Comparison of ENCODE assay signal across 22 cellular contexts in the genomic region with DNA sequence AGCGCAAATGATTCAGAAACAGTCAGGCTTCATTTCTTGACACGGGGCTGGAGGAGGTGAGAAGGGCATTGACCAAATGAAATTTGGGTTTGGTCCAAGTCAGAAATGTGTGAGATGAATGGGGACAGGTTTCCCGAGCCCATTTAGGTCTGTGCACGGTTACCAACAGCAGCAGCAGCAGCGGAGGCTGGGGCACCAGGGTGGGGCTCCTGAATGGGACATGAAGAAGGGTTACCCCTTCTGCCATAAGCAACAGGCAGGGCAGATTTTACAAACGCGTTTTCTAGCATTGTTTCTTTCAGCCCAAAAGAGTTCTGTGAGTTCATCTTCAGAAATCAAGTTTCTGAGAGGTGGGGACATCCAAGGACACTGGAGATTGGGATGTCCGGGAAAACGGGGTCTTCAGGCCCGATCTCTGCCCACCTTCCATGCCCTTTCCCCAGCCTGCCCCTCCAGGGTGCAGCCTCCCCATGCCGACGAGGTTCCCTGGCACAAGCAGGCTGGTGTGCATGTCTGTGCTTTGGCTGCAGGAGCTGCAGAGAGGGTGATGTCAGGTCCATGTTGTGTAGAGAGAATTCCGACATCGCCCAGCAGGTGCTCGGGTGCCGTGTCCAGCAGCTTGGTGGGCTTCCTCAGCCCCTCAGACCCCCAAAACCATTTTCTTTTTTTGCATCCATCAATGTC.
DNase-seq lines count a peak whose midpoint lies in the region; ATAC-seq and TF ChIP-seq lines count a peak whose summit lies in the region.
"Had no signal": no experiment of that assay in that cellular context is flagged by ENCODE, and none has a peak within 500 bp of the region (broad histone marks: within the 10 kb centered on the region; RNA-seq: fewer than 3 reads in every experiment).

No MANE protein-coding gene starts in this region.

- no peaks in the 10 kb centered on the region for H4K20me1 ChIP-seq in mammary epithelial cell (ENCODE audit: insufficient read depth, low read length)

- 64% methylated on average over 13 of the region's 16 CpGs for WGBS in mammary epithelial cell (ENCODE audit: low coverage, missing lambda C conversion rate)
- WGBS in testis, 2 donors, result 93 to 97% methylated on average over 16 of the region's 16 CpGs
- 97% methylated on average over 16 of the region's 16 CpGs for WGBS in prostate gland

- TF ChIP-seq CTCF in breast epithelium (IDR thresholded peaks at IDR 0.05) (no peak), mammary epithelial cell (conservative IDR thresholded peaks at IDR 0.05 in 1 of 2, IDR thresholded peaks at IDR 0.05 in 1 of 2; ENCODE audit: extremely low read depth in 1 of 2, insufficient read depth in 1 of 2, low read depth in 1 of 2, low read length in 2 of 2) (no peak), Peyer's patch (IDR thresholded peaks at IDR 0.05) (no peak), glutamatergic neuron (IDR thresholded peaks at IDR 0.05; ENCODE audit: partially characterized antibody, unreplicated experiment) (no peak), testis (IDR thresholded peaks at IDR 0.05) (no peak), prostate gland (IDR thresholded peaks at IDR 0.05) (no peak)

- no peak overlapping the region for H3K4me3 ChIP-seq in breast epithelium
- H3K4me3 ChIP-seq in mammary epithelial cell (replicated peaks in 1 of 3; ENCODE audit: insufficient read depth in 1 of 3, low read depth in 2 of 3, low read length in 3 of 3), result no peak overlapping the region
- H3K4me3 ChIP-seq in Peyer's patch, result no peak overlapping the region
- H3K4me3 ChIP-seq in testis, result no peak overlapping the region
- no peak overlapping the region for H3K4me3 ChIP-seq in prostate gland
- H3K4me3 ChIP-seq: body of pancreas, MG63, suprapubic skin had no signal

- peak overlapping the region; percentile 8 for H3K27ac Mint-ChIP-seq in glutamatergic neuron (ENCODE audit: unreplicated experiment)
- H3K27ac Mint-ChIP-seq: CD4-positive, alpha-beta memory T cell; IgD-negative memory B cell had no signal

- H3K9me3 Mint-ChIP-seq in glutamatergic neuron (ENCODE audit: unreplicated experiment), result peaks cover 6% of the 10 kb centered on the region
- H3K9me3 Mint-ChIP-seq: CD4-positive, alpha-beta memory T cell; IgD-negative memory B cell had no signal

- peak overlapping the region; percentile 13 for H3K4me3 Mint-ChIP-seq in glutamatergic neuron (ENCODE audit: unreplicated experiment)
- H3K4me3 Mint-ChIP-seq: IgD-negative memory B cell had no signal

- H3K9me3 ChIP-seq in breast epithelium (no peaks in the 10 kb centered on the region), mammary epithelial cell (replicated peaks; ENCODE audit: insufficient read depth, low read length) (no peaks in the 10 kb centered on the region), Peyer's patch (no peaks in the 10 kb centered on the region), testis (no peaks in the 10 kb centered on the region), prostate gland (no peaks in the 10 kb centered on the region)
- H3K9me3 ChIP-seq: body of pancreas, MG63, suprapubic skin had no signal

- H3K36me3 ChIP-seq in breast epithelium (no peaks in the 10 kb centered on the region), mammary epithelial cell (ENCODE audit: insufficient read depth, low read length) (no peaks in the 10 kb centered on the region), Peyer's patch (no peaks in the 10 kb centered on the region), testis (ENCODE audit: low read depth, missing control alignments) (no peaks in the 10 kb centered on the region), prostate gland (no peaks in the 10 kb centered on the region)
- H3K36me3 ChIP-seq: MG63, suprapubic skin had no signal

- no peaks in the 10 kb centered on the region for H3K36me3 Mint-ChIP-seq in glutamatergic neuron (ENCODE audit: unreplicated experiment)
- H3K36me3 Mint-ChIP-seq: CD4-positive, alpha-beta memory T cell; IgD-negative memory B cell had no signal

- H3K27me3 Mint-ChIP-seq in glutamatergic neuron (ENCODE audit: unreplicated experiment), result peaks cover 4% of the 10 kb centered on the region
- H3K27me3 Mint-ChIP-seq: CD4-positive, alpha-beta memory T cell had no signal

- intact Hi-C loops in breast epithelium (cut with DNase I; ENCODE audit: low total_unique reads), result no loop called here
- intact Hi-C loops in mammary epithelial cell (cut with micrococcal nuclease), result no loop called here
- intact Hi-C loops in testis (cut with DNase I; ENCODE audit: low total_unique reads), result no loop called here
- intact Hi-C loops in prostate gland (cut with DNase I), result no loop called here

- peaks cover 45% of the 10 kb centered on the region for H3K4me1 Mint-ChIP-seq in glutamatergic neuron (ENCODE audit: low read depth, unreplicated experiment)
- H3K4me1 Mint-ChIP-seq: CD4-positive, alpha-beta memory T cell had no signal

- TF ChIP-seq POLR2A in breast epithelium (IDR thresholded peaks at IDR 0.05) (no peak), Peyer's patch (IDR thresholded peaks at IDR 0.05) (no peak), testis (IDR thresholded peaks at IDR 0.05) (no peak), prostate gland (IDR thresholded peaks at IDR 0.05) (no peak)

- H3K27me3 ChIP-seq in breast epithelium (no peaks in the 10 kb centered on the region), mammary epithelial cell (ENCODE audit: insufficient read depth, low read length) (no peaks in the 10 kb centered on the region), Peyer's patch (no peaks in the 10 kb centered on the region), testis (no peaks in the 10 kb centered on the region), prostate gland (replicated peaks; ENCODE audit: insufficient read depth) (no peaks in the 10 kb centered on the region)
- H3K27me3 ChIP-seq: body of pancreas, MG63, suprapubic skin had no signal

- H3K4me1 ChIP-seq in breast epithelium (no peaks in the 10 kb centered on the region), mammary epithelial cell (ENCODE audit: insufficient read depth, low read length) (no peaks in the 10 kb centered on the region), Peyer's patch (peaks cover 0 to 9% (median 0%) of the 10 kb centered on the region in 4 donors), testis (peaks cover 2% of the 10 kb centered on the region), prostate gland (replicated peaks) (peaks cover 2% of the 10 kb centered on the region)
- H3K4me1 ChIP-seq: body of pancreas had no signal

- H3K9ac ChIP-seq in mammary epithelial cell (ENCODE audit: insufficient read depth, low read length), result no peak overlapping the region

- dilution Hi-C loops in mammary epithelial cell (cut with HindIII; ENCODE audit: low sequenced_read_pairs), result no loop called here

- H3K27ac ChIP-seq in breast epithelium (no peak overlapping the region), mammary epithelial cell (ENCODE audit: insufficient read depth, low read depth, low read length) (no peak overlapping the region), Peyer's patch (no peak overlapping the region), testis (no peak overlapping the region), prostate gland (no peak overlapping the region)
- H3K27ac ChIP-seq: body of pancreas had no signal

- H3K79me2 ChIP-seq in mammary epithelial cell (ENCODE audit: insufficient read depth, low read length), result no peaks in the 10 kb centered on the region

- no TSS peak for BruUV-seq in mammary epithelial cell (replicated peaks; lab: Mats Ljungman, UMichigan)

- no peak overlapping the region for H3K4me2 ChIP-seq in mammary epithelial cell (ENCODE audit: insufficient read depth, low read depth, low read length)

- CTCF ChIA-PET in mammary epithelial cell (lab: Charles Lee; ENCODE audit: low non-redundant PET), result no interaction called here

- no peak overlapping the region for H2AFZ ChIP-seq in mammary epithelial cell (ENCODE audit: low read depth, low read length)

- DNase-seq in breast epithelium (ENCODE audit: low spot score in 2 of 2) (peak; percentile 9 to 47), mammary epithelial cell (no peak), Peyer's patch (peak; percentile 12 to 41 (median 27)), glutamatergic neuron (no peak), testis (peak; percentile 7), prostate gland (ENCODE audit: low spot score) (no peak)
- no peak for DNase-seq in NK-92 treated with Interleukin-12 subunit alpha and Interleukin-12 subunit beta, amount 100 ng/mL, for 24 hours (lab: John Stamatoyannopoulos, UW)
- DNase-seq: activated CD4-positive, alpha-beta T cell treated with anti-CD3 and anti-CD28 coated beads, Interleukin-2, amount 50 U/mL, for 4 hours; CD4-positive, alpha-beta memory T cell; cortex of kidney; DMS53; GOT3; left ventricle myocardium superior; MG63; NCI-H146; NCI-H2171; NCI-H69; occipital lobe had no signal

- ATAC-seq in GM21367 (IDR thresholded peaks at IDR 0.05; ENCODE audit: unreplicated experiment), result no peak
- ATAC-seq: body of pancreas, left ventricle myocardium superior had no signal

- in situ Hi-C loops in mammary epithelial cell (cut with MboI; ENCODE audit: low sequenced_read_pairs in 2 of 2), result no loop called here

Comparison
In these comparisons a context has a peak if more than half of its experiments do, and no peak if none do; other contexts are left out.
1. DNase-seq: peak in breast epithelium (2 of 2), Peyer's patch (3 of 3) and testis (single experiment); none in mammary epithelial cell (single experiment), glutamatergic neuron (single experiment), prostate gland (single experiment) and NK-92 treated with Interleukin-12 subunit alpha and Interleukin-12 subunit beta, amount 100 ng/mL, for 24 hours (single experiment).